ENCODE assay signal across 8 cellular contexts in the genomic region with DNA sequence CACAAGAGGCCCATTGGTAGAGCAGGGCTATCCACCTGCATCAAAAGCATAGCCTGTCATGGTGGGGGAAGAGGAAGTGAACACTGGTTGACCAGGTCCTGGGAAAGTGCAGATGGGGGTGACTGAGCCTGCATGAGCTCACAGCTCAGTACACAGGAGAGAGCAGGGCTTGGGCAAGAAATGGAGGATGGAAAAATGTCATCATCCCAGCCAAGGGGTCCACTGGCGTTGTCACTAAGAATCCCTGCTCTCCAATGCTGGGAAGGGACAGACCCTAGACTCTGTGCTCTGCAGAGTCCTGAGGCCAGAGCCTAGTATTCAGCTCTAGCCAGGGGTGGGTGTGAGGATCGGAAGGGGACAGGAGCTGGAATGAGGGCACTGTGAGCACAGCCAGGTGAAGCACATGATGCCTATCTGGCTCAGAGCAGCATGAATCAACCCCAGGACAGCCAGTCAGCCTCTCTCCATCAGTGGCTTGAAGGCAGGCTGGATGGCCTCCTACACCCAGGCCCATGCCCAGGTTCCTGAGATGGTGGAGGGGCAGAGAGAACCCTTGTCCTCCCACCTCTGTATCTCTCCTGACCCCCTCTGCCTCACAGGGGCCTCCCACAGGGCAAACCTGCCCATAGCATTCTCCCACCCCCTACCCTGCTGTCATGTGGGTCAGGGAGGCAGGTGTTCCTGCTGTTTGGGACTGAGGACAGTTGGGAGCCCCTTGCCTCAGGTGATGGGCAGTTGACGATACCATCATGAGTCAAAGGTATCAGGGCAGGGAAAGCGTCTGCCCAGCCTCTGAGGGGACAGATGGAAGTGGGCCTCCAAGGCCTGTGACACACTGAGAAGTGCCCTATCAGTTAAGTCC. TPM values are rescaled to one million over a fixed set of nuclear protein-coding genes. Genes with fewer than 3 reads are reported as not detected.
DNase-seq lines count a peak whose midpoint lies in the region; ATAC-seq and TF ChIP-seq lines count a peak whose summit lies in the region.

No MANE protein-coding gene starts in this region.

- peak overlapping the region; percentile 83 for H3K27ac Mint-ChIP-seq in activated T-helper 1 cell treated with anti-CD3 and anti-CD28 coated beads, Interleukin-12 subunit alpha, Interleukin-12 subunit beta, Interleukin-2, Interleukin-4 antibody, amounts not matched to agents 30 ng/mL and 10 ng/mL and 1 ng/mL, durations not matched to agents 14 hours and 24 hours and 36 hours

- no peak for TF ChIP-seq CTCF in osteoblast (IDR thresholded peaks at IDR 0.05; ENCODE audit: extremely low read depth, low read depth, low read length)

- no peak overlapping the region for H3K4me3 Mint-ChIP-seq in activated T-helper 1 cell treated with anti-CD3 and anti-CD28 coated beads, Interleukin-12 subunit alpha, Interleukin-12 subunit beta, Interleukin-2, Interleukin-4 antibody, amounts not matched to agents 30 ng/mL and 10 ng/mL and 1 ng/mL, durations not matched to agents 14 hours and 24 hours and 36 hours

- in situ Hi-C loops in GM18951 (cut with MboI; ENCODE audit: low sequenced_read_pairs, unreplicated experiment), result no loop called here

- no peaks in the 10 kb centered on the region for H3K27me3 ChIP-seq in osteoblast (ENCODE audit: insufficient read depth, low read length)

- no peak overlapping the region for H3K4me2 ChIP-seq in osteoblast (ENCODE audit: insufficient read depth, low read length)

- ATAC-seq in HG03108 (IDR thresholded peaks at IDR 0.05; ENCODE audit: unreplicated experiment) (peak; percentile 37), HG03095 (IDR thresholded peaks at IDR 0.05; ENCODE audit: unreplicated experiment) (no peak), left colon (no peak)

- H3K27ac ChIP-seq in osteoblast (ENCODE audit: low read depth, low read length), result peak overlapping the region; percentile 12

- H3K4me1 ChIP-seq in osteoblast (ENCODE audit: insufficient read depth, low read length), result no peaks in the 10 kb centered on the region

- intact Hi-C loops in activated T-helper 1 cell treated with anti-CD3 and anti-CD28 coated beads, Interleukin-12 subunit alpha, Interleukin-12 subunit beta, Interleukin-2, Interleukin-4 antibody, amounts not matched to agents 30 ng/mL and 10 ng/mL and 1 ng/mL, durations not matched to agents 14 hours and 24 hours and 36 hours (cut with micrococcal nuclease), result no loop called here
- intact Hi-C loops in left colon (cut with DNase I, micrococcal nuclease), result no loop called here

- peaks cover 27% of the 10 kb centered on the region for H4K20me1 ChIP-seq in osteoblast (ENCODE audit: insufficient read depth, low read length)

- H3K36me3 ChIP-seq in osteoblast (ENCODE audit: insufficient read depth, low read length), result peaks cover 48% of the 10 kb centered on the region

- H2AFZ ChIP-seq in osteoblast (ENCODE audit: low read length), result no peak overlapping the region

- no peaks in the 10 kb centered on the region for H3K9me3 ChIP-seq in osteoblast (ENCODE audit: low read depth, low read length)

- TF ChIP-seq POLR2A in GM18951 (IDR thresholded peaks at IDR 0.05; ENCODE audit: extremely low read depth, insufficient read depth, insufficient read length), result peak; percentile 33

- DNase-seq in activated T-helper 1 cell treated with anti-CD3 and anti-CD28 coated beads, Interleukin-12 subunit alpha, Interleukin-12 subunit beta, Interleukin-2, Interleukin-4 antibody, amounts not matched to agents 30 ng/mL and 10 ng/mL and 1 ng/mL, durations not matched to agents 14 hours and 24 hours and 36 hours (ENCODE audit: low spot score), result no peak
- DNase-seq in osteoblast (ENCODE audit: insufficient read length, low spot score, missing footprints) (peak; percentile 58), cerebellar nuclear complex (lab: John Stamatoyannopoulos, UW) (no peak), left colon (no peak), DMS153 (lab: John Stamatoyannopoulos, UW) (no peak)

- no peaks in the 10 kb centered on the region for H3K27me3 Mint-ChIP-seq in activated T-helper 1 cell treated with anti-CD3 and anti-CD28 coated beads, Interleukin-12 subunit alpha, Interleukin-12 subunit beta, Interleukin-2, Interleukin-4 antibody, amounts not matched to agents 30 ng/mL and 10 ng/mL and 1 ng/mL, durations not matched to agents 14 hours and 24 hours and 36 hours (ENCODE audit: insufficient read depth)

- H3K79me2 ChIP-seq in osteoblast (ENCODE audit: insufficient read depth, low read length), result no peaks in the 10 kb centered on the region

- peaks cover 39% of the 10 kb centered on the region for H3K4me1 Mint-ChIP-seq in activated T-helper 1 cell treated with anti-CD3 and anti-CD28 coated beads, Interleukin-12 subunit alpha, Interleukin-12 subunit beta, Interleukin-2, Interleukin-4 antibody, amounts not matched to agents 30 ng/mL and 10 ng/mL and 1 ng/mL, durations not matched to agents 14 hours and 24 hours and 36 hours (ENCODE audit: low read depth)

- no peak overlapping the region for H3K4me3 ChIP-seq in osteoblast (ENCODE audit: insufficient read depth, low read length)

- peaks cover 3% of the 10 kb centered on the region for H3K36me3 Mint-ChIP-seq in activated T-helper 1 cell treated with anti-CD3 and anti-CD28 coated beads, Interleukin-12 subunit alpha, Interleukin-12 subunit beta, Interleukin-2, Interleukin-4 antibody, amounts not matched to agents 30 ng/mL and 10 ng/mL and 1 ng/mL, durations not matched to agents 14 hours and 24 hours and 36 hours (ENCODE audit: low read depth)

- no peaks in the 10 kb centered on the region for H3K9me3 Mint-ChIP-seq in activated T-helper 1 cell treated with anti-CD3 and anti-CD28 coated beads, Interleukin-12 subunit alpha, Interleukin-12 subunit beta, Interleukin-2, Interleukin-4 antibody, amounts not matched to agents 30 ng/mL and 10 ng/mL and 1 ng/mL, durations not matched to agents 14 hours and 24 hours and 36 hours

RNA-seq across cellular contexts. Expression of a gene that starts 13.8 kb away (rescaled TPM):
- 64.7 and 67.6 TPM in 2 replicates for total RNA-seq in activated T-helper 1 cell treated with anti-CD3 and anti-CD28 coated beads, Interleukin-12 subunit alpha, Interleukin-12 subunit beta, Interleukin-2, Interleukin-4 antibody, amounts not matched to agents 30 ng/mL and 10 ng/mL and 1 ng/mL, durations not matched to agents 14 hours and 24 hours and 36 hours
- total RNA-seq in osteoblast (29.3 and 31.8 TPM in 2 replicates), left colon (10 to 100 TPM; 37.0 to 42.2 TPM)

RNA-seq across cellular contexts. Expression of a gene that starts 19.9 kb away (rescaled TPM):
- total RNA-seq in activated T-helper 1 cell treated with anti-CD3 and anti-CD28 coated beads, Interleukin-12 subunit alpha, Interleukin-12 subunit beta, Interleukin-2, Interleukin-4 antibody, amounts not matched to agents 30 ng/mL and 10 ng/mL and 1 ng/mL, durations not matched to agents 14 hours and 24 hours and 36 hours, result 26.3 and 27.1 TPM in 2 replicates
- total RNA-seq in osteoblast, result 36.6 and 38.0 TPM in 2 replicates
- 10 to 100 TPM; 14.4 to 22.4 TPM for total RNA-seq in left colon
